ENCODE assay signal across 8 cellular contexts in genomic region chr5:89729623-89730390, GRCh38.
DNase-seq lines count a peak whose midpoint lies in the region; ATAC-seq, FAIRE-seq and TF ChIP-seq lines count a peak whose summit lies in the region.
"Had no signal": no experiment of that assay in that cellular context is flagged by ENCODE, and none has a peak within 500 bp of the region (broad histone marks: within the 10 kb centered on the region; RNA-seq: fewer than 3 reads in every experiment).

No MANE protein-coding gene starts in this region.

- H3K9ac ChIP-seq in neural cell (ENCODE audit: low read length), result no peak overlapping the region

- peaks cover 7% of the 10 kb centered on the region for H3K9me3 Mint-ChIP-seq in activated T-helper 17 cell treated with anti-CD3 and anti-CD28 coated beads, Interleukin-2, amount 50 U/mL, for 72 hours

- TF ChIP-seq CTCF in WERI-Rb-1 (IDR thresholded peaks at IDR 0.05; ENCODE audit: low read depth, low read length) (0 out of 2 replicates have a peak, but pooled peaks have one; percentile 9), neural cell (IDR thresholded peaks at IDR 0.05; ENCODE audit: poor library complexity, severe bottlenecking) (no peak)

- H3K79me2 ChIP-seq in neural cell (replicated peaks; ENCODE audit: insufficient read depth, low read length), result no peaks in the 10 kb centered on the region

- no peak overlapping the region for H3K4me2 ChIP-seq in neural cell (ENCODE audit: low read length)

- TF ChIP-seq EP300 in neural cell (conservative IDR thresholded peaks at IDR 0.05; ENCODE audit: poor library complexity, severe bottlenecking), result no peak

- no peaks in the 10 kb centered on the region for H3K36me3 Mint-ChIP-seq in activated T-helper 17 cell treated with anti-CD3 and anti-CD28 coated beads, Interleukin-2, amount 50 U/mL, for 72 hours (ENCODE audit: low read depth)

- ATAC-seq in HG02885 (IDR thresholded peaks at IDR 0.05; ENCODE audit: poor library complexity, unreplicated experiment), result peak; percentile 46
- ATAC-seq in activated T-helper 17 cell treated with anti-CD3 and anti-CD28 coated beads, Interleukin-2, amount 50 U/mL, for 72 hours (replicated peaks), result no peak

- H3F3A ChIP-seq in neural cell (ENCODE audit: insufficient read depth, low read length, poor library complexity, severe bottlenecking), result no peaks in the 10 kb centered on the region

- H3K36me3 ChIP-seq in WERI-Rb-1, result no peaks in the 10 kb centered on the region
- no peaks in the 10 kb centered on the region for H3K36me3 ChIP-seq in neural cell (ENCODE audit: insufficient read depth, low read length)
- H3K36me3 ChIP-seq: Peyer's patch had no signal

- no peak for TF ChIP-seq POLR2A in GM12891 (IDR thresholded peaks at IDR 0.05; ENCODE audit: low read depth, low read length)

- H2AFZ ChIP-seq in neural cell (ENCODE audit: low read depth, low read length), result no peak overlapping the region

- H3K27me3 ChIP-seq in WERI-Rb-1 (ENCODE audit: insufficient read depth, low read depth, severe bottlenecking) (no peaks in the 10 kb centered on the region), neural cell (ENCODE audit: insufficient read depth, low read depth, low read length) (no peaks in the 10 kb centered on the region)
- H3K27me3 ChIP-seq: Peyer's patch had no signal

- FAIRE-seq in GM12891 (lab: Jason Lieb, UNC), result peak; percentile 83

- H3K4me1 Mint-ChIP-seq in activated T-helper 17 cell treated with anti-CD3 and anti-CD28 coated beads, Interleukin-2, amount 50 U/mL, for 72 hours, result no peaks in the 10 kb centered on the region

- H3K4me3 Mint-ChIP-seq in activated T-helper 17 cell treated with anti-CD3 and anti-CD28 coated beads, Interleukin-2, amount 50 U/mL, for 72 hours, result no peak overlapping the region

- no peak overlapping the region for H3K27ac ChIP-seq in WERI-Rb-1
- H3K27ac ChIP-seq in neural cell (ENCODE audit: low read length), result no peak overlapping the region
- H3K27ac ChIP-seq: Peyer's patch had no signal

- H3K9me2 ChIP-seq in neural cell (ENCODE audit: insufficient read depth, low read length), result no peaks in the 10 kb centered on the region

- no peaks in the 10 kb centered on the region for H3K9me3 ChIP-seq in WERI-Rb-1 (ENCODE audit: severe bottlenecking)
- no peaks in the 10 kb centered on the region for H3K9me3 ChIP-seq in neural cell (ENCODE audit: low read length)
- H3K9me3 ChIP-seq: Peyer's patch had no signal

- no peaks in the 10 kb centered on the region for H3K27me3 Mint-ChIP-seq in activated T-helper 17 cell treated with anti-CD3 and anti-CD28 coated beads, Interleukin-2, amount 50 U/mL, for 72 hours

- no peak overlapping the region for H3K27ac Mint-ChIP-seq in activated T-helper 17 cell treated with anti-CD3 and anti-CD28 coated beads, Interleukin-2, amount 50 U/mL, for 72 hours

- TF ChIP-seq RAD21 in neural cell (conservative IDR thresholded peaks at IDR 0.05), result peak; percentile 42

- no peaks in the 10 kb centered on the region for H4K20me1 ChIP-seq in neural cell (ENCODE audit: insufficient read depth)

- no peak overlapping the region for H3K4me3 ChIP-seq in WERI-Rb-1 (ENCODE audit: low read depth, low read length)
- no peak overlapping the region for H3K4me3 ChIP-seq in neural cell (ENCODE audit: low read length)
- H3K4me3 ChIP-seq: Peyer's patch had no signal

- DNase-seq in GM12891 (ENCODE audit: insufficient read length, low spot score) (no peak), WERI-Rb-1 (no peak), OCI-M2 (lab: John Stamatoyannopoulos, UW; ENCODE audit: unreplicated experiment) (no peak)
- no peak for DNase-seq in stimulated activated CD4-positive, alpha-beta T cell treated with anti-CD3 and anti-CD28 coated beads, Interleukin-2, amount 100 ng/mL, for 48 hours
- DNase-seq: Peyer's patch had no signal

TF ChIP-seq in GM12891, 5 proteins besides CTCF, POLR2A, EP300 and RAD21:
- TF ChIP-seq POLR2AphosphoS5 (IDR thresholded peaks at IDR 0.05; ENCODE audit: low read depth, low read length) (no peak), SPI1 (IDR thresholded peaks at IDR 0.05; ENCODE audit: low read depth, low read length) (no peak), TAF1 (IDR thresholded peaks at IDR 0.05; ENCODE audit: low read depth, low read length) (no peak), POU2F2 (IDR thresholded peaks at IDR 0.05; ENCODE audit: low read depth, low read length) (no peak), PAX5 (IDR thresholded peaks at IDR 0.05; ENCODE audit: insufficient read depth, low read length, severe bottlenecking) (no peak)

TF ChIP-seq in neural cell, 6 proteins besides CTCF, POLR2A, EP300 and RAD21:
- TF ChIP-seq SMC3 (conservative IDR thresholded peaks at IDR 0.05; ENCODE audit: poor library complexity) (peak; percentile 21), POLR2AphosphoS5 (IDR thresholded peaks at IDR 0.05) (no peak)
